ENCODE assay signal across 9 cellular contexts in the genomic region with DNA sequence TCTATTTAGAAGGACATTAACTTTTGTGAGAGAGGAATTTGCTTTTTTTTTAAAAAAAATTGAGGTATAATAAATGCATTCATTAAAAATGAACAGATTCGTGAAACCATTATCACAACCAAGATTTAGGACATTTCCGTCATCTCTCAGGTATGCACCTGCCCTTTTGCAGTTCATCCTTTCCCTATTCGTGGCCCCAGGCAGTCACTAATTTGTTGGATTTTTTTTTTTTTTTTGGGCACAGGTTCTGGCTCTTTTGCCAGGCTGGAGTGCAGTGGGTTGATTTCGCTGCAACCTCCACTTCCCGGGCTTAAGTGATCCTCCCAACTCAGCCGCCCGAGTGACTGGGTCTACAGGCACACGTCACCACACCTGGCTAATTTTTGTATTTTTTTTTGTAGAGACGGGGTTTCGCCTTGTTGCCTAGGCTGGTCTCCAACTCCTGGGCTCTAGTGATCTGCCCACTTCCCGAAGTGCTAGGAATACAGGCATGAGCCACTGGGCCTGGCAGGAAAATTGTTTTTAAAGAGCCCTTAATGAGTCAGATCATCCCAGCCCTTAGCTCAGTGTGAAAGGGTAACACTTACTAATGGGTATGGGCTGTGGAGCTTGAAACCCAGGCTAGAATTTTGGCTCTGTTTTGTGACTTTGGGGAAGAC. TPM values are rescaled to one million over a fixed set of nuclear protein-coding genes. Genes with fewer than 3 reads are reported as not detected.
A peak's percentile ranks its signal among the peaks of the same experiment; 100 is the strongest.
DNase-seq lines count a peak whose midpoint lies in the region; ATAC-seq and TF ChIP-seq lines count a peak whose summit lies in the region.
"Had no signal": no experiment of that assay in that cellular context is flagged by ENCODE, and none has a peak within 500 bp of the region (broad histone marks: within the 10 kb centered on the region; RNA-seq: fewer than 3 reads in every experiment).

No MANE protein-coding gene starts in this region.

- peaks cover 100% of the 10 kb centered on the region for H3K79me2 ChIP-seq in GM23338 (replicated peaks; ENCODE audit: insufficient read depth)

- no peaks in the 10 kb centered on the region for H3K27me3 ChIP-seq in GM23338 (ENCODE audit: insufficient read depth)

- H4K20me1 ChIP-seq in GM23338 (replicated peaks; ENCODE audit: insufficient read depth): peaks cover 42% of the 10 kb centered on the region

- peaks cover 49% of the 10 kb centered on the region for H3K4me1 Mint-ChIP-seq in GM23338

- peaks cover 12% of the 10 kb centered on the region for H3K4me1 ChIP-seq in GM23338 (ENCODE audit: insufficient read depth)

- no peak overlapping the region for H3K27ac ChIP-seq in GM23338 (ENCODE audit: low read depth)

- TF ChIP-seq CTCF in GM23338 (conservative IDR thresholded peaks at IDR 0.05; ENCODE audit: low read depth in 2 of 2) (no peak), fibroblast of mammary gland (conservative IDR thresholded peaks at IDR 0.05; ENCODE audit: control insufficient read depth, insufficient read depth, low read depth, low read length) (no peak)

- peaks cover 4% of the 10 kb centered on the region for H3K27me3 Mint-ChIP-seq in GM23338 (ENCODE audit: insufficient read depth, low read depth, poor library complexity)

- H3K4me3 ChIP-seq in GM23338 (no peak overlapping the region), fibroblast of mammary gland (ENCODE audit: control insufficient read depth, low read depth, low read length) (no peak overlapping the region)

- 0 out of 3 replicates have a peak, but pooled peaks cover 4% of the 10 kb centered on the region for H3K36me3 Mint-ChIP-seq in GM23338 (ENCODE audit: low read depth)

- ATAC-seq in GM23338: peak; percentile 72

- H3K4me3 Mint-ChIP-seq in GM23338: no peak overlapping the region

- no peak for DNase-seq in GM23338 (ENCODE audit: low spot score)
- peak; percentile 61 for DNase-seq in NCI-H446 treated with DMSO at 0.1 percent for 48 hours (lab: John Stamatoyannopoulos, UW)
- DNase-seq in fibroblast of mammary gland (ENCODE audit: low read depth): peak; percentile 55
- peak; percentile 89 for DNase-seq in renal cortical epithelial cell (ENCODE audit: low read depth)
- no peak for DNase-seq in medulla oblongata (ENCODE audit: extremely low spot score)
- no peak for DNase-seq in superior temporal gyrus (ENCODE audit: extremely low spot score)
- DNase-seq in T-helper 2 cell: no peak
- DNase-seq: mesenchymal stem cell; NK-92 treated with Interleukin-12 subunit alpha and Interleukin-12 subunit beta, amount 100 ng/mL, for 24 hours had no signal

- H3K9me3 Mint-ChIP-seq in GM23338: no peaks in the 10 kb centered on the region

- H3F3A ChIP-seq in GM23338 (replicated peaks; ENCODE audit: low read depth): no peaks in the 10 kb centered on the region

- H3K4me2 ChIP-seq in GM23338: no peak overlapping the region

- H2AFZ ChIP-seq in GM23338: no peak overlapping the region

- peak overlapping the region; percentile 70; the same call in 1 of the 2 replicates for H3K27ac Mint-ChIP-seq in GM23338

- H3K36me3 ChIP-seq in GM23338 (ENCODE audit: insufficient read depth): no peaks in the 10 kb centered on the region

- H3K9me2 ChIP-seq in GM23338 (ENCODE audit: insufficient read depth): no peaks in the 10 kb centered on the region

TF ChIP-seq in GM23338, 12 proteins besides CTCF, POLR2A, EP300 and RAD21:
- TF ChIP-seq, protein P1, sequence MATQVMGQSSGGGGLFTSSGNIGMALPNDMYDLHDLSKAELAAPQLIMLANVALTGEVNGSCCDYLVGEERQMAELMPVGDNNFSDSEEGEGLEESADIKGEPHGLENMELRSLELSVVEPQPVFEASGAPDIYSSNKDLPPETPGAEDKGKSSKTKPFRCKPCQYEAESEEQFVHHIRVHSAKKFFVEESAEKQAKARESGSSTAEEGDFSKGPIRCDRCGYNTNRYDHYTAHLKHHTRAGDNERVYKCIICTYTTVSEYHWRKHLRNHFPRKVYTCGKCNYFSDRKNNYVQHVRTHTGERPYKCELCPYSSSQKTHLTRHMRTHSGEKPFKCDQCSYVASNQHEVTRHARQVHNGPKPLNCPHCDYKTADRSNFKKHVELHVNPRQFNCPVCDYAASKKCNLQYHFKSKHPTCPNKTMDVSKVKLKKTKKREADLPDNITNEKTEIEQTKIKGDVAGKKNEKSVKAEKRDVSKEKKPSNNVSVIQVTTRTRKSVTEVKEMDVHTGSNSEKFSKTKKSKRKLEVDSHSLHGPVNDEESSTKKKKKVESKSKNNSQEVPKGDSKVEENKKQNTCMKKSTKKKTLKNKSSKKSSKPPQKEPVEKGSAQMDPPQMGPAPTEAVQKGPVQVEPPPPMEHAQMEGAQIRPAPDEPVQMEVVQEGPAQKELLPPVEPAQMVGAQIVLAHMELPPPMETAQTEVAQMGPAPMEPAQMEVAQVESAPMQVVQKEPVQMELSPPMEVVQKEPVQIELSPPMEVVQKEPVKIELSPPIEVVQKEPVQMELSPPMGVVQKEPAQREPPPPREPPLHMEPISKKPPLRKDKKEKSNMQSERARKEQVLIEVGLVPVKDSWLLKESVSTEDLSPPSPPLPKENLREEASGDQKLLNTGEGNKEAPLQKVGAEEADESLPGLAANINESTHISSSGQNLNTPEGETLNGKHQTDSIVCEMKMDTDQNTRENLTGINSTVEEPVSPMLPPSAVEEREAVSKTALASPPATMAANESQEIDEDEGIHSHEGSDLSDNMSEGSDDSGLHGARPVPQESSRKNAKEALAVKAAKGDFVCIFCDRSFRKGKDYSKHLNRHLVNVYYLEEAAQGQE (IDR thresholded peaks at IDR 0.05; ENCODE audit: unreplicated experiment): no peak
- no peak for TF ChIP-seq EZH2phosphoT487 (IDR thresholded peaks at IDR 0.05; ENCODE audit: unreplicated experiment)
- TF ChIP-seq STAT1 (IDR thresholded peaks at IDR 0.05; ENCODE audit: unreplicated experiment): no peak
- no peak for TF ChIP-seq EZH2 (IDR thresholded peaks at IDR 0.05; ENCODE audit: low read depth, unreplicated experiment)
- TF ChIP-seq JUNB (IDR thresholded peaks at IDR 0.05; ENCODE audit: unreplicated experiment): no peak
- TF ChIP-seq, protein P2, sequence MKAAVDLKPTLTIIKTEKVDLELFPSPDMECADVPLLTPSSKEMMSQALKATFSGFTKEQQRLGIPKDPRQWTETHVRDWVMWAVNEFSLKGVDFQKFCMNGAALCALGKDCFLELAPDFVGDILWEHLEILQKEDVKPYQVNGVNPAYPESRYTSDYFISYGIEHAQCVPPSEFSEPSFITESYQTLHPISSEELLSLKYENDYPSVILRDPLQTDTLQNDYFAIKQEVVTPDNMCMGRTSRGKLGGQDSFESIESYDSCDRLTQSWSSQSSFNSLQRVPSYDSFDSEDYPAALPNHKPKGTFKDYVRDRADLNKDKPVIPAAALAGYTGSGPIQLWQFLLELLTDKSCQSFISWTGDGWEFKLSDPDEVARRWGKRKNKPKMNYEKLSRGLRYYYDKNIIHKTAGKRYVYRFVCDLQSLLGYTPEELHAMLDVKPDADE (IDR thresholded peaks at IDR 0.05): no peak
- TF ChIP-seq POLR2AphosphoS5 (IDR thresholded peaks at IDR 0.05; ENCODE audit: low read depth): no peak

RNA-seq across cellular contexts. Expression of a gene that starts 9.2 kb away (rescaled TPM):
- 71.0 and 77.3 TPM in 2 replicates for total RNA-seq in GM23338 (2014; rRNA removed; shearing (Covaris generic))
- 28.6 and 37.1 TPM in 2 replicates for polyA plus RNA-seq in GM23338 (2016; fragmentation: Nextera tagmentation; extraction: Ambion mirVana)
- 36.5 and 78.4 TPM in 2 replicates for total RNA-seq in renal cortical epithelial cell

Comparison
In these comparisons a context has a peak if more than half of its experiments do, and no peak if none do; other contexts are left out.
1. DNase-seq: peak in NCI-H446 treated with DMSO at 0.1 percent for 48 hours (single experiment), fibroblast of mammary gland (single experiment) and renal cortical epithelial cell (single experiment); none in GM23338 (single experiment), medulla oblongata (single experiment), superior temporal gyrus (single experiment) and T-helper 2 cell (0 of 5).